Comparison of ENCODE assay signal across 9 cellular contexts in genomic region chr19:14556662-14557188, GRCh38. TPM values are rescaled to one million over a fixed set of nuclear protein-coding genes. Genes with fewer than 3 reads are reported as not detected.
DNase-seq lines count a peak whose midpoint lies in the region; ATAC-seq and TF ChIP-seq lines count a peak whose summit lies in the region.
"Had no signal": no experiment of that assay in that cellular context is flagged by ENCODE, and none has a peak within 500 bp of the region (broad histone marks: within the 10 kb centered on the region; RNA-seq: fewer than 3 reads in every experiment).

No MANE protein-coding gene starts in this region.

- CTCF ChIA-PET in CD8-positive, alpha-beta memory T cell (lab: Charles Lee) = interaction anchor here (0.6 to 4.1 kb wide), 23 partner anchors 8 to 648 kb away, joined by 3 to 38 read pairs (median 4); partner anchors contain the start of genes DNAJB1 and NDUFB7
- CTCF ChIA-PET in activated CD8-positive, alpha-beta memory T cell treated with anti-CD3 and anti-CD28 coated beads, Interleukin-2, amount 10 ng/mL, durations not matched to agents 7 days and 5 days (lab: Charles Lee) = interaction anchor here (0.9 to 5.1 kb wide), 17 partner anchors 9 to 134 kb away, joined by 3 to 49 read pairs (median 6); partner anchors contain the start of genes NDUFB7 and ZNF333

- H3K9me3 ChIP-seq in CD8-positive, alpha-beta memory T cell (ENCODE audit: low read length) = no peaks in the 10 kb centered on the region
- H3K9me3 ChIP-seq in mesodermal cell (ENCODE audit: control insufficient read depth, low read length) = no peaks in the 10 kb centered on the region

- H3K4me1 ChIP-seq in CD8-positive, alpha-beta memory T cell (ENCODE audit: insufficient read depth, low read length) = peaks cover 48% of the 10 kb centered on the region
- H3K4me1 ChIP-seq in mesodermal cell (ENCODE audit: control insufficient read depth, insufficient read depth, low read length, poor library complexity, severe bottlenecking) = peaks cover 39% of the 10 kb centered on the region

- no peaks in the 10 kb centered on the region for H3K9me3 Mint-ChIP-seq in CD8-positive, alpha-beta memory T cell
- no peaks in the 10 kb centered on the region for H3K9me3 Mint-ChIP-seq in activated CD8-positive, alpha-beta memory T cell treated with anti-CD3 and anti-CD28 coated beads, Interleukin-2, amount 10 ng/mL, durations not matched to agents 7 days and 5 days (ENCODE audit: low read depth)
- no peaks in the 10 kb centered on the region for H3K9me3 Mint-ChIP-seq in endothelial cell (ENCODE audit: unreplicated experiment)

- H3K4me3 ChIP-seq in CD8-positive, alpha-beta memory T cell (ENCODE audit: low read length) = peak overlapping the region; percentile 35
- no peak overlapping the region for H3K4me3 ChIP-seq in H7 (ENCODE audit: insufficient read depth, low read depth, low read length)
- H3K4me3 ChIP-seq in mesodermal cell (ENCODE audit: extremely low read depth, insufficient read depth, low read length, poor library complexity, severe bottlenecking) = no peak overlapping the region

- no peak overlapping the region for H3K27ac ChIP-seq in CD8-positive, alpha-beta memory T cell (ENCODE audit: low read depth, low read length)
- H3K27ac ChIP-seq in mesodermal cell (ENCODE audit: low read depth, low read length, severe bottlenecking) = peak overlapping the region; percentile 23

- no peaks in the 10 kb centered on the region for H3K27me3 ChIP-seq in CD8-positive, alpha-beta memory T cell (ENCODE audit: insufficient read depth, low read length, poor library complexity, severe bottlenecking)
- no peaks in the 10 kb centered on the region for H3K27me3 ChIP-seq in H7 (ENCODE audit: control insufficient read depth, insufficient read depth, low read length)

- H3K36me3 ChIP-seq in CD8-positive, alpha-beta memory T cell (ENCODE audit: insufficient read depth, low read length) = no peaks in the 10 kb centered on the region
- H3K36me3 ChIP-seq in H7 (replicated peaks; ENCODE audit: control insufficient read depth, insufficient read depth, low read length) (no peaks in the 10 kb centered on the region; the same call in 1 of the 2 replicates), mesodermal cell (ENCODE audit: control insufficient read depth, insufficient read depth, low read length) (peaks cover 5% of the 10 kb centered on the region)

- peaks cover 31 to 68% (median 44%) of the 10 kb centered on the region in 3 donors for H3K4me1 Mint-ChIP-seq in CD8-positive, alpha-beta memory T cell
- peaks cover 21% of the 10 kb centered on the region for H3K4me1 Mint-ChIP-seq in activated CD8-positive, alpha-beta memory T cell treated with anti-CD3 and anti-CD28 coated beads, Interleukin-2, amount 10 ng/mL, durations not matched to agents 7 days and 5 days
- H3K4me1 Mint-ChIP-seq in endothelial cell (ENCODE audit: unreplicated experiment) = peaks cover 11% of the 10 kb centered on the region

- peak; percentile 87 for ATAC-seq in activated CD8-positive, alpha-beta memory T cell treated with anti-CD3 and anti-CD28 coated beads, Interleukin-2, amount 10 ng/mL, durations not matched to agents 7 days and 5 days
- no peak for ATAC-seq in HG03095 (IDR thresholded peaks at IDR 0.05; ENCODE audit: unreplicated experiment)

- POLR2A ChIA-PET in CD8-positive, alpha-beta memory T cell (lab: Charles Lee) = interaction anchor here (0.5 to 1.1 kb wide), 6 partner anchors 15 to 876 kb away, joined by 3 to 5 read pairs (median 4); partner anchors contain the start of genes DNAJB1 and NDUFB7

- H3K4me3 Mint-ChIP-seq in CD8-positive, alpha-beta memory T cell = peak overlapping the region; percentile 8 to 82 (median 72)
- H3K4me3 Mint-ChIP-seq in activated CD8-positive, alpha-beta memory T cell treated with anti-CD3 and anti-CD28 coated beads, Interleukin-2, amount 10 ng/mL, durations not matched to agents 7 days and 5 days = peak overlapping the region; percentile 9
- no peak overlapping the region for H3K4me3 Mint-ChIP-seq in endothelial cell (ENCODE audit: unreplicated experiment)

- peak overlapping the region in 7 of 8 donors; percentile 68 to 97 (median 92) for H3K27ac Mint-ChIP-seq in CD8-positive, alpha-beta memory T cell
- peak overlapping the region; percentile 50 for H3K27ac Mint-ChIP-seq in activated CD8-positive, alpha-beta memory T cell treated with anti-CD3 and anti-CD28 coated beads, Interleukin-2, amount 10 ng/mL, durations not matched to agents 7 days and 5 days
- H3K27ac Mint-ChIP-seq in endothelial cell (ENCODE audit: unreplicated experiment) = no peak overlapping the region

- no peaks in the 10 kb centered on the region for H3K27me3 Mint-ChIP-seq in CD8-positive, alpha-beta memory T cell
- H3K27me3 Mint-ChIP-seq in activated CD8-positive, alpha-beta memory T cell treated with anti-CD3 and anti-CD28 coated beads, Interleukin-2, amount 10 ng/mL, durations not matched to agents 7 days and 5 days = no peaks in the 10 kb centered on the region
- H3K27me3 Mint-ChIP-seq in endothelial cell (ENCODE audit: unreplicated experiment) = peaks cover 7% of the 10 kb centered on the region

- peak; percentile 61 to 70 (median 62) for DNase-seq in CD8-positive, alpha-beta memory T cell
- DNase-seq in H7 = peak; percentile 95
- DNase-seq in NCI-H82 (lab: John Stamatoyannopoulos, UW) = peak; percentile 84
- peak; percentile 82 for DNase-seq in activated CD8-positive, alpha-beta memory T cell treated with anti-CD3 and anti-CD28 coated beads, Interleukin-2, amount 10 ng/mL, durations not matched to agents 7 days and 5 days
- DNase-seq in endothelial cell (ENCODE audit: low spot score) = peak; percentile 85
- peak; percentile 63 to 67 for DNase-seq in stimulated activated CD8-positive, alpha-beta memory T cell treated with anti-CD3 and anti-CD28 coated beads, Interleukin-15, amount 100 ng/mL, for 48 hours (ENCODE audit: low read depth in 2 of 2)

- WGBS in mesodermal cell (ENCODE audit: insufficient coverage in 2 of 2), 2 experiments = 15 to 17% methylated on average over 15 to 17 of the region's 18 CpGs

- H3K36me3 Mint-ChIP-seq in CD8-positive, alpha-beta memory T cell = peaks cover 0 to 16% (median 0%) of the 10 kb centered on the region in 3 donors
- no peaks in the 10 kb centered on the region for H3K36me3 Mint-ChIP-seq in activated CD8-positive, alpha-beta memory T cell treated with anti-CD3 and anti-CD28 coated beads, Interleukin-2, amount 10 ng/mL, durations not matched to agents 7 days and 5 days
- H3K36me3 Mint-ChIP-seq in endothelial cell (ENCODE audit: low read depth, unreplicated experiment) = no peaks in the 10 kb centered on the region

- peak; percentile 85 for TF ChIP-seq CTCF in endothelial cell (IDR thresholded peaks at IDR 0.05; ENCODE audit: unreplicated experiment)

RNA-seq across cellular contexts. Expression of gene NDUFB7, which starts 15.1 kb away (rescaled TPM):
- total RNA-seq in CD8-positive, alpha-beta memory T cell = 100 to 1,000 TPM; 123 to 126 TPM
- 235 TPM for polyA plus RNA-seq in CD8-positive, alpha-beta memory T cell
- total RNA-seq in H7 (2014; rRNA removed; shearing (Covaris generic)) = 332 and 343 TPM in 2 replicates
- 100 to 1,000 TPM; 113 to 129 TPM for total RNA-seq in activated CD8-positive, alpha-beta memory T cell treated with anti-CD3 and anti-CD28 coated beads, Interleukin-2, amount 10 ng/mL, durations not matched to agents 7 days and 5 days
- 122 TPM for total RNA-seq in endothelial cell (ENCODE audit: unreplicated experiment)
- 137 TPM for polyA plus RNA-seq in mesodermal cell (2013, experiment 1 of 2)
- 115 TPM for polyA plus RNA-seq in mesodermal cell (2013, experiment 2 of 2)

RNA-seq across cellular contexts. Expression of gene CLEC17A, which starts 26.2 kb away (rescaled TPM):
- total RNA-seq in CD8-positive, alpha-beta memory T cell = 1 to 10 TPM in 1 of 2 experiments, under 1 TPM in 1; 0.72 to 1.5 TPM
- not detected for polyA plus RNA-seq in CD8-positive, alpha-beta memory T cell
- total RNA-seq in H7 (2014; rRNA removed; shearing (Covaris generic)) = not detected in 2 replicates
- not detected for total RNA-seq in activated CD8-positive, alpha-beta memory T cell treated with anti-CD3 and anti-CD28 coated beads, Interleukin-2, amount 10 ng/mL, durations not matched to agents 7 days and 5 days
- not detected for total RNA-seq in endothelial cell (ENCODE audit: unreplicated experiment)
- not detected for polyA plus RNA-seq in mesodermal cell (2013, experiment 1 of 2)
- not detected for polyA plus RNA-seq in mesodermal cell (2013, experiment 2 of 2)
- total RNA-seq: T-helper 2 cell treated with Interferon-gamma antibody and Interleukin-4, amounts not matched to agents 100 ng/mL and 5 ng/mL, for 36 hours had no signal

RNA-seq across cellular contexts. Expression of gene TECR, which starts 27.3 kb away (rescaled TPM):
- total RNA-seq in CD8-positive, alpha-beta memory T cell = 100 to 1,000 TPM; 114 to 123 TPM
- 268 TPM for polyA plus RNA-seq in CD8-positive, alpha-beta memory T cell
- 88.2 and 99.4 TPM in 2 replicates for total RNA-seq in H7 (2014; rRNA removed; shearing (Covaris generic))
- 100 to 1,000 TPM; 142 to 176 TPM for total RNA-seq in activated CD8-positive, alpha-beta memory T cell treated with anti-CD3 and anti-CD28 coated beads, Interleukin-2, amount 10 ng/mL, durations not matched to agents 7 days and 5 days
- total RNA-seq in endothelial cell (ENCODE audit: unreplicated experiment) = 116 TPM
- 115 TPM for polyA plus RNA-seq in mesodermal cell (2013, experiment 1 of 2)
- 102 TPM for polyA plus RNA-seq in mesodermal cell (2013, experiment 2 of 2)

RNA-seq across cellular contexts. Expression of gene DNAJB1, which starts 38.5 kb away (rescaled TPM):
- 100 to 1,000 TPM in 1 of 2 experiments, 10 to 100 TPM in 1; 98.6 to 103 TPM for total RNA-seq in CD8-positive, alpha-beta memory T cell
- polyA plus RNA-seq in CD8-positive, alpha-beta memory T cell = 385 TPM
- total RNA-seq in H7 (2014; rRNA removed; shearing (Covaris generic)) = 44.6 and 46.9 TPM in 2 replicates
- total RNA-seq in activated CD8-positive, alpha-beta memory T cell treated with anti-CD3 and anti-CD28 coated beads, Interleukin-2, amount 10 ng/mL, durations not matched to agents 7 days and 5 days = 100 to 1,000 TPM in 1 of 2 experiments, 10 to 100 TPM in 1; 86.0 to 103 TPM
- total RNA-seq in endothelial cell (ENCODE audit: unreplicated experiment) = 45.7 TPM
- polyA plus RNA-seq in mesodermal cell (2013, experiment 1 of 2) = 56.7 TPM
- 53.9 TPM for polyA plus RNA-seq in mesodermal cell (2013, experiment 2 of 2)
